18 cellular contexts compared by ENCODE assay signal in the genomic region with DNA sequence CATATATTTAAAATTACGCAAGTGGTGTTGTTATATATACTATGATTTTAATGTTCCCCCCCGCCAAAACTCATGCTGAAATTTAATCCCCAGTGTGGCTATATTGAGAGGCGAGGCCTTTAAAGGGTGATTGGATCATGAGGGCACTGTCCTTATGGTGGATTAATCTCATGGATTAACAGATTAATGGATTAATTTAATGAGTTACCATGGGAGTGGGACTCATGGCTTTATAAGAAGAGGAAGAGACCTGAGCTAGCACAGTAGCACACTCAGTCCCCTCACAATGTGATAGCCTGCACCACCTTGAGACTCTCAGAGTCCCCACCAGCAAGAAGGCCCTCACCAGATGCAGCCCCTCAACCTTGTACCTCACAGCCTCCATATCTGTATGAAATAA. TPM values are rescaled to one million over a fixed set of nuclear protein-coding genes. Genes with fewer than 3 reads are reported as not detected.
A peak's percentile ranks its signal among the peaks of the same experiment; 100 is the strongest.
DNase-seq lines count a peak whose midpoint lies in the region; ATAC-seq, FAIRE-seq and TF ChIP-seq lines count a peak whose summit lies in the region.
"Had no signal": no experiment of that assay in that cellular context is flagged by ENCODE, and none has a peak within 500 bp of the region (broad histone marks: within the 10 kb centered on the region; RNA-seq: fewer than 3 reads in every experiment).

No MANE protein-coding gene starts in this region.

- H3K4me1 Mint-ChIP-seq in natural killer cell: no peaks in the 10 kb centered on the region
- no peaks in the 10 kb centered on the region for H3K4me1 Mint-ChIP-seq in GM23338
- H3K4me1 Mint-ChIP-seq: B cell had no signal

- H3K36me3 Mint-ChIP-seq in natural killer cell: no peaks in the 10 kb centered on the region
- peaks cover 3% of the 10 kb centered on the region; the same call in 1 of the 3 replicates for H3K36me3 Mint-ChIP-seq in GM23338 (ENCODE audit: low read depth)

- H3K9me3 Mint-ChIP-seq in natural killer cell (no peaks in the 10 kb centered on the region), GM23338 (no peaks in the 10 kb centered on the region; the same call in 2 of the 3 replicates)
- H3K9me3 Mint-ChIP-seq: HFFc6 had no signal

- H3K27ac Mint-ChIP-seq in natural killer cell (no peak overlapping the region), GM23338 (no peak overlapping the region)
- H3K27ac Mint-ChIP-seq: B cell; CD8-positive, alpha-beta T cell; HFFc6 had no signal

- no peaks in the 10 kb centered on the region for H3K79me2 ChIP-seq in GM23338 (replicated peaks; ENCODE audit: insufficient read depth)

- ATAC-seq in natural killer cell (no peak), HG03025 (IDR thresholded peaks at IDR 0.05; ENCODE audit: low FRiP score, unreplicated experiment) (no peak), GM23338 (no peak)
- ATAC-seq: CD8-positive, alpha-beta T cell; HCT116 had no signal

- no peaks in the 10 kb centered on the region for H3F3A ChIP-seq in GM23338 (replicated peaks; ENCODE audit: low read depth)

- no peaks in the 10 kb centered on the region for H3K36me3 ChIP-seq in GM23338 (ENCODE audit: insufficient read depth)

- H3K27me3 Mint-ChIP-seq in natural killer cell (ENCODE audit: low read depth in 2 of 2): peaks cover 9 to 34% of the 10 kb centered on the region in 2 donors
- H3K27me3 Mint-ChIP-seq in GM23338 (ENCODE audit: insufficient read depth, low read depth, poor library complexity): peaks cover 2% of the 10 kb centered on the region

- intact Hi-C loops in natural killer cell (cut with micrococcal nuclease): no loop called here

- peak; percentile 73 for DNase-seq in D721Med (ENCODE audit: insufficient read length, low spot score)
- peak; percentile 98 for DNase-seq in NCI-H82 (lab: John Stamatoyannopoulos, UW)
- DNase-seq in coronary artery (ENCODE audit: low spot score): peak; percentile 9
- DNase-seq in natural killer cell: no peak
- DNase-seq in GM23338 (ENCODE audit: low spot score): no peak
- DNase-seq: Calu3, GOT3, H7, HFFc6, IMR-90 had no signal

- H2AFZ ChIP-seq in GM23338: no peak overlapping the region

- no peak overlapping the region for H3K4me3 ChIP-seq in coronary artery
- no peak overlapping the region for H3K4me3 ChIP-seq in GM23338
- H3K4me3 ChIP-seq: BLaER1 treated with 17β-estradiol and CSF1 and Interleukin-3, amounts not matched to agents 10 nM and 100 nM had no signal

- H3K4me3 Mint-ChIP-seq in natural killer cell (no peak overlapping the region), GM23338 (no peak overlapping the region)
- H3K4me3 Mint-ChIP-seq: B cell; CD8-positive, alpha-beta T cell; HFFc6 had no signal

- peaks cover 8% of the 10 kb centered on the region; the same call in 1 of the 2 replicates for H3K4me1 ChIP-seq in GM23338 (ENCODE audit: insufficient read depth)

- H3K27me3 ChIP-seq in GM23338 (ENCODE audit: insufficient read depth): no peaks in the 10 kb centered on the region
- H3K27me3 ChIP-seq: BLaER1 treated with 17β-estradiol and CSF1 and Interleukin-3, amounts not matched to agents 10 nM and 100 nM had no signal

- peak; percentile 99 for FAIRE-seq in D721Med (lab: Jason Lieb, UNC)
- FAIRE-seq: G401.6, GM12891, HTR-8/SVneo had no signal

- TF ChIP-seq CTCF in D721Med (IDR thresholded peaks at IDR 0.05; ENCODE audit: insufficient read depth, missing control alignments) (no peak), coronary artery (IDR thresholded peaks at IDR 0.05) (no peak), natural killer cell (IDR thresholded peaks at IDR 0.05) (no peak), GM23338 (conservative IDR thresholded peaks at IDR 0.05; ENCODE audit: low read depth in 2 of 2) (no peak)

- no peaks in the 10 kb centered on the region for H3K9me2 ChIP-seq in GM23338 (ENCODE audit: insufficient read depth)

- peaks cover 8% of the 10 kb centered on the region for H4K20me1 ChIP-seq in GM23338 (replicated peaks; ENCODE audit: insufficient read depth)
- H4K20me1 ChIP-seq: BLaER1 treated with 17β-estradiol and CSF1 and Interleukin-3, amounts not matched to agents 10 nM and 100 nM had no signal

- H3K4me2 ChIP-seq in GM23338: no peak overlapping the region

- H3K27ac ChIP-seq in coronary artery (no peak overlapping the region), GM23338 (ENCODE audit: low read depth) (no peak overlapping the region)
- H3K27ac ChIP-seq: BLaER1 treated with 17β-estradiol and CSF1 and Interleukin-3, amounts not matched to agents 10 nM and 100 nM had no signal

TF ChIP-seq in GM23338, 12 proteins besides CTCF, POLR2A, EP300 and RAD21:
- no peak for TF ChIP-seq CREB1 (CRISPR knock-in tag; IDR thresholded peaks at IDR 0.05; ENCODE audit: low read depth)
- no peak for TF ChIP-seq STAT1 (IDR thresholded peaks at IDR 0.05; ENCODE audit: unreplicated experiment)
- TF ChIP-seq, protein P1, sequence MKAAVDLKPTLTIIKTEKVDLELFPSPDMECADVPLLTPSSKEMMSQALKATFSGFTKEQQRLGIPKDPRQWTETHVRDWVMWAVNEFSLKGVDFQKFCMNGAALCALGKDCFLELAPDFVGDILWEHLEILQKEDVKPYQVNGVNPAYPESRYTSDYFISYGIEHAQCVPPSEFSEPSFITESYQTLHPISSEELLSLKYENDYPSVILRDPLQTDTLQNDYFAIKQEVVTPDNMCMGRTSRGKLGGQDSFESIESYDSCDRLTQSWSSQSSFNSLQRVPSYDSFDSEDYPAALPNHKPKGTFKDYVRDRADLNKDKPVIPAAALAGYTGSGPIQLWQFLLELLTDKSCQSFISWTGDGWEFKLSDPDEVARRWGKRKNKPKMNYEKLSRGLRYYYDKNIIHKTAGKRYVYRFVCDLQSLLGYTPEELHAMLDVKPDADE (IDR thresholded peaks at IDR 0.05): no peak
- no peak for TF ChIP-seq ZNF331 (CRISPR knock-in tag; IDR thresholded peaks at IDR 0.05; ENCODE audit: low read depth)

RNA-seq across cellular contexts. Expression of gene C1orf198, which starts 34.8 kb away (rescaled TPM):
- 1 to 10 TPM; 2.4 to 3.2 (median 3.1) TPM for total RNA-seq in natural killer cell
- total RNA-seq in GM23338 (2014; rRNA removed; shearing (Covaris generic)): 46.5 and 46.6 TPM in 2 replicates
- 14.9 and 15.2 TPM in 2 replicates for polyA plus RNA-seq in GM23338 (2016; fragmentation: Nextera tagmentation; extraction: Ambion mirVana)

Comparison
In these comparisons a context has a peak if more than half of its experiments do, and no peak if none do; other contexts are left out.
1. DNase-seq: peak in D721Med (single experiment), NCI-H82 (single experiment) and coronary artery (single experiment); none in natural killer cell (single experiment) and GM23338 (single experiment).
2. RNA of gene C1orf198, which starts 34.8 kb away (total RNA-seq): 46.5 to 46.6 TPM in GM23338; 2.4 to 3.2 TPM in natural killer cell; every median in the first group is over 10 times any median in the second.